ENCODE assay signal across 31 cellular contexts in the genomic region with DNA sequence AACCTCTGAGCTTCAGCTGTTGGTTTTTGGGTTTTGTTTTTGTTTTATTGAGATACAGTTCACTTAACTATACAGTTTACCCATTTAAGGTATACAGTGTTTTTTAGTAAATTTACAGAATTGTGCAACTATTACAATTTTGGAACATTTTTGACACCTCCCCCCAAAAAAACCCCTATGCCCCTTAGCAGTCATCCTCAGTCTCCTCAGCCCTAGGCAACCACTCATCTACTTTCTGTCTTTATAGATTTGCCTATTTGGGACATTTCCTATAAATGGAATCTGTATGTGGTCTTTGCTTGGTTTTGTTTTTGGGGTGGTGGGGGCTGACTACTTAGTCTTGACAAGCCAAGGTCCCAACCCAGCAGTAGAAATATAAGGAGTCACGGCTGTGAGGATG.
"Had no signal": no experiment of that assay in that cellular context is flagged by ENCODE, and none has a peak within 500 bp of the region (broad histone marks: within the 10 kb centered on the region; RNA-seq: fewer than 3 reads in every experiment).

No MANE protein-coding gene starts in this region.

- H3K9me3 ChIP-seq: adrenal gland, neutrophil, ovary, SJCRH30, stomach, thyroid gland, upper lobe of left lung, vagina had no signal

- H3K27me3 Mint-ChIP-seq: activated CD4-positive, alpha-beta T cell treated with anti-CD3 and anti-CD28 coated beads, Interleukin-2, amount 10 ng/mL, durations not matched to agents 24 days and 14 days; progenitor cell of endocrine pancreas; stimulated activated naive B cell treated with anti-CD40 and anti-IgM and Interleukin-4, amounts not matched to agents 10 μg/mL and 1 μg/mL and 100 μg/mL, for 72 hours; T-helper 17 cell had no signal

- DNase-seq: activated CD4-positive, alpha-beta T cell treated with anti-CD3 and anti-CD28 coated beads, Interleukin-2, amount 10 ng/mL, durations not matched to agents 24 days and 14 days; activated CD4-positive, CD25-positive, alpha-beta regulatory T cell treated with anti-CD3 and anti-CD28 coated beads, Interleukin-2, amount 50 U/mL, for 72 hours; activated naive CD4-positive, alpha-beta T cell; activated T-cell treated with anti-CD3 and anti-CD28 coated beads, Interleukin-2, amount 50 U/mL, for 4 hours; adrenal gland; dorsolateral prefrontal cortex; effector memory CD4-positive, alpha-beta T cell; erythroblast; head of caudate nucleus; hypothalamus; midbrain; ovary; SJCRH30; stimulated activated CD4-positive, alpha-beta T cell treated with anti-CD3 and anti-CD28 coated beads, Interleukin-4, amount 100 ng/mL, for 4 hours; stimulated activated CD8-positive, alpha-beta memory T cell treated with anti-CD3 and anti-CD28 coated beads, Interleukin-4, amount 100 ng/mL, for 48 hours; stimulated activated naive B cell treated with anti-CD40 and anti-IgM and Interleukin-4, amounts not matched to agents 10 μg/mL and 1 μg/mL and 100 μg/mL, for 72 hours; stomach; T-helper 17 cell; T1000; thyroid gland; upper lobe of left lung had no signal

- H3K4me3 ChIP-seq: adrenal gland, cardiac muscle cell, coronary artery, dorsolateral prefrontal cortex, ovary, SJCRH30, skin epidermis, stomach, thyroid gland, upper lobe of left lung, vagina had no signal

- H3K36me3 ChIP-seq: ovary had no signal

- H3K4me1 Mint-ChIP-seq: brain, nephron had no signal

- H3K4me1 ChIP-seq: adrenal gland, SJCRH30, thyroid gland, upper lobe of left lung, vagina had no signal

- ATAC-seq: activated T-cell treated with anti-CD3 and anti-CD28 coated beads, Interleukin-2, amount 50 U/mL, for 4 hours; sciatic nerve; SK-N-SH treated with all-trans-retinoic acid at 6 μM for 48 hours; stimulated activated naive B cell treated with anti-CD40 and anti-IgM and Interleukin-4, amounts not matched to agents 10 μg/mL and 1 μg/mL and 100 μg/mL, for 72 hours; T-helper 17 cell had no signal

- H3K4me3 Mint-ChIP-seq: activated CD4-positive, alpha-beta T cell treated with anti-CD3 and anti-CD28 coated beads, Interleukin-2, amount 10 ng/mL, durations not matched to agents 24 days and 14 days; activated T-cell treated with anti-CD3 and anti-CD28 coated beads, Interleukin-2, amount 50 U/mL, for 4 hours; brain; nephron; stimulated activated naive B cell treated with anti-CD40 and anti-IgM and Interleukin-4, amounts not matched to agents 10 μg/mL and 1 μg/mL and 100 μg/mL, for 72 hours; T-helper 17 cell had no signal

- H3K27ac Mint-ChIP-seq: activated CD4-positive, alpha-beta T cell treated with anti-CD3 and anti-CD28 coated beads, Interleukin-2, amount 10 ng/mL, durations not matched to agents 24 days and 14 days; nephron had no signal

- H3K27me3 ChIP-seq: adrenal gland, cardiac muscle cell, dorsolateral prefrontal cortex, neutrophil, ovary, SJCRH30, stomach, thyroid gland, upper lobe of left lung, vagina had no signal

- H3K9me3 Mint-ChIP-seq: activated CD4-positive, alpha-beta T cell treated with anti-CD3 and anti-CD28 coated beads, Interleukin-2, amount 10 ng/mL, durations not matched to agents 24 days and 14 days; activated T-cell treated with anti-CD3 and anti-CD28 coated beads, Interleukin-2, amount 50 U/mL, for 4 hours; nephron; stimulated activated naive B cell treated with anti-CD40 and anti-IgM and Interleukin-4, amounts not matched to agents 10 μg/mL and 1 μg/mL and 100 μg/mL, for 72 hours had no signal

- H3K27ac ChIP-seq: adrenal gland, cardiac muscle cell, coronary artery, dorsolateral prefrontal cortex, neutrophil, ovary, SJCRH30, skin epidermis, stomach, thyroid gland, upper lobe of left lung, vagina had no signal
